In genomic region chr2:40208478-40208877, GRCh38 we compare ENCODE assay signal across 26 cellular contexts.
DNase-seq lines count a peak whose midpoint lies in the region; ATAC-seq and TF ChIP-seq lines count a peak whose summit lies in the region.
"Had no signal": no experiment of that assay in that cellular context is flagged by ENCODE, and none has a peak within 500 bp of the region (broad histone marks: within the 10 kb centered on the region; RNA-seq: fewer than 3 reads in every experiment).

No MANE protein-coding gene starts in this region.

- intact Hi-C loops in prostate gland (cut with DNase I) = no loop called here

- H3K27ac Mint-ChIP-seq in osteocyte (ENCODE audit: unreplicated experiment) = no peak overlapping the region
- H3K27ac Mint-ChIP-seq: activated CD8-positive, alpha-beta T cell treated with anti-CD3 and anti-CD28 coated beads, Interleukin-2, amount 10 ng/mL, durations not matched to agents 7 days and 5 days; natural killer cell; stimulated activated effector memory CD8-positive, alpha-beta T cell treated with anti-CD3 and anti-CD28 coated beads, Interleukin-12 subunit alpha, Interleukin-12 subunit beta, amount 100 ng/mL, for 72 hours had no signal

- H3K4me3 Mint-ChIP-seq in osteocyte (ENCODE audit: unreplicated experiment) = no peak overlapping the region
- H3K4me3 Mint-ChIP-seq: activated CD8-positive, alpha-beta T cell treated with anti-CD3 and anti-CD28 coated beads, Interleukin-2, amount 10 ng/mL, durations not matched to agents 7 days and 5 days; natural killer cell; stimulated activated effector memory CD8-positive, alpha-beta T cell treated with anti-CD3 and anti-CD28 coated beads, Interleukin-12 subunit alpha, Interleukin-12 subunit beta, amount 100 ng/mL, for 72 hours had no signal

- H3K27ac ChIP-seq in cardiac muscle cell (peak overlapping the region; percentile 26), right atrium auricular region (no peak overlapping the region), prostate gland (no peak overlapping the region)
- H3K27ac ChIP-seq: BLaER1, dorsolateral prefrontal cortex, SJSA1, spleen, upper lobe of right lung had no signal

- ATAC-seq in GM19328 (IDR thresholded peaks at IDR 0.05; ENCODE audit: unreplicated experiment) = no peak
- ATAC-seq: activated CD4-positive, CD25-positive, alpha-beta regulatory T cell treated with anti-CD3 and anti-CD28 coated beads, Interleukin-2, amount 50 U/mL, for 24 hours; activated CD8-positive, alpha-beta T cell treated with anti-CD3 and anti-CD28 coated beads, Interleukin-2, amount 10 ng/mL, durations not matched to agents 7 days and 5 days; natural killer cell; right cardiac atrium; stimulated activated effector memory CD8-positive, alpha-beta T cell treated with anti-CD3 and anti-CD28 coated beads, Interleukin-12 subunit alpha, Interleukin-12 subunit beta, amount 100 ng/mL, for 72 hours; upper lobe of right lung had no signal

- no peak for TF ChIP-seq POLR2A in prostate gland (IDR thresholded peaks at IDR 0.05)

- peaks cover 18% of the 10 kb centered on the region for H3K4me1 Mint-ChIP-seq in osteocyte (ENCODE audit: unreplicated experiment)
- H3K4me1 Mint-ChIP-seq: natural killer cell; stimulated activated effector memory CD8-positive, alpha-beta T cell treated with anti-CD3 and anti-CD28 coated beads, Interleukin-12 subunit alpha, Interleukin-12 subunit beta, amount 100 ng/mL, for 72 hours had no signal

- TF ChIP-seq CTCF in cardiac muscle cell (IDR thresholded peaks at IDR 0.05; ENCODE audit: low read depth, low read length) (no peak), right atrium auricular region (IDR thresholded peaks at IDR 0.05) (no peak), prostate gland (IDR thresholded peaks at IDR 0.05) (no peak), osteocyte (IDR thresholded peaks at IDR 0.05) (no peak)

- H3K4me1 ChIP-seq in cardiac muscle cell (ENCODE audit: low read depth) = peaks cover 2% of the 10 kb centered on the region
- peaks cover 0 to 13% of the 10 kb centered on the region in 2 donors for H3K4me1 ChIP-seq in right atrium auricular region
- H3K4me1 ChIP-seq in prostate gland (replicated peaks) = no peaks in the 10 kb centered on the region
- H3K4me1 ChIP-seq: BLaER1, Caco-2, spleen, upper lobe of right lung had no signal

- no peaks in the 10 kb centered on the region for H3K27me3 Mint-ChIP-seq in osteocyte (ENCODE audit: unreplicated experiment)

- H3K9me3 Mint-ChIP-seq in osteocyte (ENCODE audit: unreplicated experiment) = no peaks in the 10 kb centered on the region

- H3K4me3 ChIP-seq in cardiac muscle cell (no peak overlapping the region), right atrium auricular region (no peak overlapping the region), prostate gland (no peak overlapping the region)
- H3K4me3 ChIP-seq: BLaER1, dorsolateral prefrontal cortex, MG63, SJSA1, spleen, upper lobe of right lung had no signal

- H3K36me3 Mint-ChIP-seq in osteocyte (ENCODE audit: unreplicated experiment) = no peaks in the 10 kb centered on the region
- H3K36me3 Mint-ChIP-seq: natural killer cell; stimulated activated effector memory CD8-positive, alpha-beta T cell treated with anti-CD3 and anti-CD28 coated beads, Interleukin-12 subunit alpha, Interleukin-12 subunit beta, amount 100 ng/mL, for 72 hours had no signal

- no peak for DNase-seq in cardiac muscle cell (ENCODE audit: low read depth in 1 of 2, low spot score in 1 of 2)
- DNase-seq in right atrium auricular region (ENCODE audit: low spot score) = no peak
- DNase-seq in NCI-H2081 (lab: John Stamatoyannopoulos, UW) = peak; percentile 29 to 85
- peak; percentile 68 for DNase-seq in NCI-H510A treated with DMSO at 0.1 percent for 48 hours (lab: John Stamatoyannopoulos, UW)
- no peak for DNase-seq in Ammon's horn (ENCODE audit: low spot score)
- DNase-seq in prostate gland (ENCODE audit: low spot score) = no peak
- DNase-seq in osteocyte (ENCODE audit: extremely low spot score, unreplicated experiment) = no peak
- DNase-seq: activated CD8-positive, alpha-beta T cell treated with anti-CD3 and anti-CD28 coated beads, Interleukin-2, amount 10 ng/mL, durations not matched to agents 7 days and 5 days; activated effector memory CD4-positive, alpha-beta T cell treated with anti-CD3 and anti-CD28 coated beads, Interleukin-2, amount 50 U/mL, for 16 hours; activated T-cell treated with anti-CD3 and anti-CD28 coated beads for 4 hours; Caco-2; cerebellar nuclear complex; dorsolateral prefrontal cortex; KBM-7; MG63; natural killer cell; right cardiac atrium; spleen; stimulated activated CD4-positive, alpha-beta T cell treated with anti-CD3 and anti-CD28 coated beads, Interleukin-2, amount 100 ng/mL, for 48 hours; substantia nigra; upper lobe of right lung had no signal

- H3K36me3 ChIP-seq in cardiac muscle cell (no peaks in the 10 kb centered on the region), right atrium auricular region (no peaks in the 10 kb centered on the region), prostate gland (no peaks in the 10 kb centered on the region)
- H3K36me3 ChIP-seq: BLaER1, MG63, SJSA1, spleen, upper lobe of right lung had no signal

- WGBS in prostate gland = 38% methylated on average over 1 of the region's 1 CpG

- H3K27me3 ChIP-seq in cardiac muscle cell (no peaks in the 10 kb centered on the region), right atrium auricular region (no peaks in the 10 kb centered on the region), prostate gland (replicated peaks; ENCODE audit: insufficient read depth) (no peaks in the 10 kb centered on the region)
- H3K27me3 ChIP-seq: BLaER1, dorsolateral prefrontal cortex, MG63, SJSA1, spleen, upper lobe of right lung had no signal

- no peaks in the 10 kb centered on the region for H3K9me3 ChIP-seq in cardiac muscle cell (ENCODE audit: low read depth)
- H3K9me3 ChIP-seq in right atrium auricular region = no peaks in the 10 kb centered on the region
- no peaks in the 10 kb centered on the region for H3K9me3 ChIP-seq in prostate gland
- H3K9me3 ChIP-seq: Caco-2, MG63, spleen, upper lobe of right lung had no signal

Comparison
In these comparisons a context has a peak if more than half of its experiments do, and no peak if none do; other contexts are left out.
1. DNase-seq: peak in NCI-H2081 (2 of 2) and NCI-H510A treated with DMSO at 0.1 percent for 48 hours (single experiment); none in cardiac muscle cell (0 of 2), right atrium auricular region (single experiment), Ammon's horn (single experiment), prostate gland (single experiment) and osteocyte (single experiment).